ENCODE assay signal across 28 cellular contexts in the genomic region with DNA sequence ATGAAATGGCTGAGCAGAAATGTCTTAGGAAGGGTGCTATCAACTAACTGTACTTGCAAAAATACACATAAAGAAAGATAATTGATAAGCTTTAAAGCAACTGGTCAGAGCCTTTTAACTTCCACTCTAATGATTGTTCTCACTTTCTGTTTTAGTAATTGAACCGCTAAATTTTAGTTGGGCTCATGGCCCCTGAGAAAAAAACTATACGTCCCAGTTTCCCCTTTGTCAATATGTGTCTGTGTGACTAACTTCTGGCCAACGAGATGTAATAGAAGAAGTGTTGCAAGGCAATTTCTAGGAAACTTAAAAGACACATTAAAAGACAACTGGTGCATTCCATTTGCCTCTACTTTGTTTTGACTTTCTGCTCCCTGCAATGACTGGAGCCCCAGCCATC.
"Had no signal": no experiment of that assay in that cellular context is flagged by ENCODE, and none has a peak within 500 bp of the region (broad histone marks: within the 10 kb centered on the region; RNA-seq: fewer than 3 reads in every experiment).

No MANE protein-coding gene starts in this region.

- H3K4me3 Mint-ChIP-seq: activated naive CD4-positive, alpha-beta T cell treated with anti-CD3 and anti-CD28 coated beads for 36 hours; activated naive CD8-positive, alpha-beta T cell treated with anti-CD3 and anti-CD28 coated beads, Interleukin-2, amount 10 ng/mL, durations not matched to agents 7 days and 5 days; activated T-cell treated with anti-CD3 and anti-CD28 coated beads, Interleukin-2, amount 50 U/mL, for 4 hours; effector memory CD8-positive, alpha-beta T cell; mesothelial cell of epicardium; naive thymus-derived CD8-positive, alpha-beta T cell had no signal

- ATAC-seq: activated T-cell treated with anti-CD3 and anti-CD28 coated beads, Interleukin-2, amount 50 U/mL, for 4 hours; effector memory CD8-positive, alpha-beta T cell; esophagus mucosa; left lung; naive thymus-derived CD8-positive, alpha-beta T cell had no signal

- H3K27ac Mint-ChIP-seq: activated naive CD4-positive, alpha-beta T cell treated with anti-CD3 and anti-CD28 coated beads for 36 hours; activated naive CD8-positive, alpha-beta T cell treated with anti-CD3 and anti-CD28 coated beads, Interleukin-2, amount 10 ng/mL, durations not matched to agents 7 days and 5 days; effector memory CD8-positive, alpha-beta T cell; mesothelial cell of epicardium; naive thymus-derived CD8-positive, alpha-beta T cell had no signal

- H3K9me3 ChIP-seq: colonic mucosa, left lung, ovary, prostate gland, testis, vagina had no signal

- H3K4me1 ChIP-seq: colonic mucosa, left lung, prostate gland, testis, vagina had no signal

- H3K4me3 ChIP-seq: colonic mucosa, dorsolateral prefrontal cortex, left lung, ovary, prostate gland, testis, vagina had no signal

- H3K27ac ChIP-seq: colonic mucosa, dorsolateral prefrontal cortex, left lung, ovary, prostate gland, testis, vagina had no signal

- H3K27me3 ChIP-seq: colonic mucosa, dorsolateral prefrontal cortex, left lung, ovary, testis, vagina had no signal

- H3K4me1 Mint-ChIP-seq: activated naive CD8-positive, alpha-beta T cell treated with anti-CD3 and anti-CD28 coated beads, Interleukin-2, amount 10 ng/mL, durations not matched to agents 7 days and 5 days; naive thymus-derived CD8-positive, alpha-beta T cell had no signal

- H3K27me3 Mint-ChIP-seq: activated naive CD8-positive, alpha-beta T cell treated with anti-CD3 and anti-CD28 coated beads, Interleukin-2, amount 10 ng/mL, durations not matched to agents 7 days and 5 days had no signal

- H3K36me3 Mint-ChIP-seq: activated naive CD8-positive, alpha-beta T cell treated with anti-CD3 and anti-CD28 coated beads, Interleukin-2, amount 10 ng/mL, durations not matched to agents 7 days and 5 days; mesothelial cell of epicardium; naive thymus-derived CD8-positive, alpha-beta T cell had no signal

- H3K9me3 Mint-ChIP-seq: activated naive CD4-positive, alpha-beta T cell treated with anti-CD3 and anti-CD28 coated beads for 36 hours; activated naive CD8-positive, alpha-beta T cell treated with anti-CD3 and anti-CD28 coated beads, Interleukin-2, amount 10 ng/mL, durations not matched to agents 7 days and 5 days; activated T-cell treated with anti-CD3 and anti-CD28 coated beads, Interleukin-2, amount 50 U/mL, for 4 hours; effector memory CD8-positive, alpha-beta T cell; mesothelial cell of epicardium; naive thymus-derived CD8-positive, alpha-beta T cell had no signal

- H3K36me3 ChIP-seq: colonic mucosa, left lung, ovary, prostate gland, vagina had no signal

- DNase-seq: activated CD4-positive, alpha-beta T cell treated with anti-CD3 and anti-CD28 coated beads for 1 hour; activated CD4-positive, alpha-beta T cell treated with anti-CD3 and anti-CD28 coated beads, Interleukin-2, amount 50 U/mL, for 4 hours; activated CD8-positive, alpha-beta memory T cell treated with anti-CD3 and anti-CD28 coated beads for 24 hours; activated CD8-positive, alpha-beta memory T cell treated with anti-CD3 and anti-CD28 coated beads, Interleukin-2, amount 50 U/mL, for 4 hours; activated naive CD4-positive, alpha-beta T cell treated with anti-CD3 and anti-CD28 coated beads for 36 hours; activated naive CD8-positive, alpha-beta T cell treated with anti-CD3 and anti-CD28 coated beads, Interleukin-2, amount 10 ng/mL, durations not matched to agents 7 days and 5 days; activated T-cell treated with anti-CD3 and anti-CD28 coated beads, Interleukin-2, amount 50 U/mL, for 4 hours; amniotic stem cell; colonic mucosa; dorsolateral prefrontal cortex; effector memory CD8-positive, alpha-beta T cell; foreskin melanocyte; glutamatergic neuron; hippocampal formation; kidney glomerular epithelial cell; left lung; mammary epithelial cell; naive thymus-derived CD8-positive, alpha-beta T cell; ovary; stimulated activated CD4-positive, alpha-beta T cell treated with anti-CD3 and anti-CD28 coated beads, Interleukin-2, amount 100 ng/mL, for 48 hours; stimulated activated CD8-positive, alpha-beta memory T cell treated with anti-CD3 and anti-CD28 coated beads, Interleukin-4, amount 100 ng/mL, for 48 hours; stimulated activated naive CD4-positive, alpha-beta T cell; testis; trophoblast cell had no signal
